In the genomic region with DNA sequence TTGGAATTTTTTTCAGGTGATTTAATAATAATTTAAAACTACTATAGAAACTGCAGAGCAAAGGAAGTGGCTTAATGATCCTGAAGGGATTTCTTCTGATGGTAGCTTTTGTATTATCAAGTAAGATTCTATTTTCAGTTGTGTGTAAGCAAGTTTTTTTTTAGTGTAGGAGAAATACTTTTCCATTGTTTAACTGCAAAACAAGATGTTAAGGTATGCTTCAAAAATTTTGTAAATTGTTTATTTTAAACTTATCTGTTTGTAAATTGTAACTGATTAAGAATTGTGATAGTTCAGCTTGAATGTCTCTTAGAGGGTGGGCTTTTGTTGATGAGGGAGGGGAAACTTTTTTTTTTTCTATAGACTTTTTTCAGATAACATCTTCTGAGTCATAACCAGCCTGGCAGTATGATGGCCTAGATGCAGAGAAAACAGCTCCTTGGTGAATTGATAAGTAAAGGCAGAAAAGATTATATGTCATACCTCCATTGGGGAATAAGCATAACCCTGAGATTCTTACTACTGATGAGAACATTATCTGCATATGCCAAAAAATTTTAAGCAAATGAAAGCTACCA, we compare ENCODE assay signal across 1 cellular context.
A peak's percentile ranks its signal among the peaks of the same experiment; 100 is the strongest.
TF ChIP-seq lines count a peak whose summit lies in the region.

No MANE protein-coding gene starts in this region.

TF ChIP-seq in K562, 482 proteins besides CTCF, POLR2A, EP300 and RAD21 (continued from another document):
- TF ChIP-seq CCNT2 (IDR thresholded peaks at IDR 0.05; ENCODE audit: borderline replicate concordance, extremely low read depth, insufficient read length, low read depth, low read length) (peak; percentile 21), PML (IDR thresholded peaks at IDR 0.05; ENCODE audit: low read length) (peak; percentile 4; the same call in 1 of the 2 replicates), STAT5A (IDR thresholded peaks at IDR 0.05; ENCODE audit: borderline replicate concordance, low read length) (peak; percentile 26), FUS (optimal IDR thresholded peaks at IDR 0.05; ENCODE audit: low read depth, low read length) (peak; percentile 98), MTA1 (IDR thresholded peaks at IDR 0.05; ENCODE audit: borderline replicate concordance) (0 out of 2 replicates have a peak, but pooled peaks have one; percentile 20)
TF ChIP-seq in K562: peak in this region for 39.
